ENCODE assay signal across 9 cellular contexts in genomic region chr4:48047421-48047844, GRCh38. TPM values are rescaled to one million over a fixed set of nuclear protein-coding genes. Genes with fewer than 3 reads are reported as not detected.
DNase-seq lines count a peak whose midpoint lies in the region; ATAC-seq and TF ChIP-seq lines count a peak whose summit lies in the region.
"Had no signal": no experiment of that assay in that cellular context is flagged by ENCODE, and none has a peak within 500 bp of the region (broad histone marks: within the 10 kb centered on the region; RNA-seq: fewer than 3 reads in every experiment).

No MANE protein-coding gene starts in this region.

- H2BK120ac ChIP-seq in mesendoderm (ENCODE audit: low read depth, low read length): no peak overlapping the region

- peaks cover 39% of the 10 kb centered on the region for H3K4me1 Mint-ChIP-seq in activated CD4-positive, alpha-beta T cell treated with anti-CD3 and anti-CD28 coated beads, Interleukin-2, amount 10 ng/mL, durations not matched to agents 24 days and 14 days

- no peak overlapping the region for H3K4me2 ChIP-seq in mesendoderm (ENCODE audit: low read length)

- H3K56ac ChIP-seq in mesendoderm (ENCODE audit: low read length): no peak overlapping the region

- no peaks in the 10 kb centered on the region for H3K9me3 ChIP-seq in cardiac muscle cell (ENCODE audit: low read depth)

- H3K9me3 Mint-ChIP-seq in activated CD4-positive, alpha-beta T cell treated with anti-CD3 and anti-CD28 coated beads, Interleukin-2, amount 10 ng/mL, durations not matched to agents 24 days and 14 days: no peaks in the 10 kb centered on the region

- TF ChIP-seq CTCF in cardiac muscle cell (IDR thresholded peaks at IDR 0.05; ENCODE audit: low read depth, low read length): no peak

- no peaks in the 10 kb centered on the region for H3K27me3 ChIP-seq in cardiac muscle cell
- H3K27me3 ChIP-seq in mesendoderm (ENCODE audit: insufficient read depth, low read length, poor library complexity): no peaks in the 10 kb centered on the region

- peak overlapping the region; percentile 4 for H3K27ac ChIP-seq in cardiac muscle cell
- H3K27ac ChIP-seq in mesendoderm (ENCODE audit: low read depth, low read length): no peak overlapping the region
- H3K27ac ChIP-seq: 22Rv1 had no signal

- H3K9ac ChIP-seq in mesendoderm (ENCODE audit: low read length): no peak overlapping the region

- H2BK5ac ChIP-seq in mesendoderm (ENCODE audit: low read length): no peak overlapping the region

- ATAC-seq in HG03565 (IDR thresholded peaks at IDR 0.05; ENCODE audit: unreplicated experiment): peak; percentile 96

- peaks cover 25% of the 10 kb centered on the region for H3K4me1 ChIP-seq in cardiac muscle cell (ENCODE audit: low read depth)
- no peaks in the 10 kb centered on the region for H3K4me1 ChIP-seq in mesendoderm (ENCODE audit: control insufficient read depth, low read depth, low read length)

- peak overlapping the region; percentile 38 for H3K4me3 Mint-ChIP-seq in activated CD4-positive, alpha-beta T cell treated with anti-CD3 and anti-CD28 coated beads, Interleukin-2, amount 10 ng/mL, durations not matched to agents 24 days and 14 days

- H3K27ac Mint-ChIP-seq in activated CD4-positive, alpha-beta T cell treated with anti-CD3 and anti-CD28 coated beads, Interleukin-2, amount 10 ng/mL, durations not matched to agents 24 days and 14 days: peak overlapping the region; percentile 61

- peaks cover 1% of the 10 kb centered on the region for H3K36me3 Mint-ChIP-seq in activated CD4-positive, alpha-beta T cell treated with anti-CD3 and anti-CD28 coated beads, Interleukin-2, amount 10 ng/mL, durations not matched to agents 24 days and 14 days (ENCODE audit: low read depth)

- DNase-seq in DMS53 (lab: John Stamatoyannopoulos, UW): peak; percentile 12
- no peak for DNase-seq in DMS53 treated with DMSO at 0.1 percent for 48 hours (lab: John Stamatoyannopoulos, UW; ENCODE audit: unreplicated experiment)
- DNase-seq in activated CD4-positive, alpha-beta T cell treated with anti-CD3 and anti-CD28 coated beads, Interleukin-2, amount 10 ng/mL, durations not matched to agents 24 days and 14 days: peak; percentile 89
- DNase-seq in cardiac muscle cell (ENCODE audit: low read depth in 1 of 2, low spot score in 1 of 2): peak in 1 of 2 donors; percentile 10
- peak; percentile 76 for DNase-seq in stimulated activated CD8-positive, alpha-beta memory T cell treated with anti-CD3 and anti-CD28 coated beads, Interleukin-4, amount 100 ng/mL, for 24 hours (ENCODE audit: low read depth)
- no peak for DNase-seq in mesendoderm
- no peak for DNase-seq in NCI-H82 treated with DMSO at 0.1 percent for 48 hours (lab: John Stamatoyannopoulos, UW; ENCODE audit: unreplicated experiment)

- peaks cover 62% of the 10 kb centered on the region for H3K27me3 Mint-ChIP-seq in activated CD4-positive, alpha-beta T cell treated with anti-CD3 and anti-CD28 coated beads, Interleukin-2, amount 10 ng/mL, durations not matched to agents 24 days and 14 days

- H4K5ac ChIP-seq in mesendoderm (ENCODE audit: low read length): no peak overlapping the region

- H3K18ac ChIP-seq in mesendoderm (ENCODE audit: low read length): no peak overlapping the region

- no peak overlapping the region for H3K23ac ChIP-seq in mesendoderm (ENCODE audit: low read length)

- H3K79me2 ChIP-seq in mesendoderm (ENCODE audit: control insufficient read depth, insufficient read depth, low read length): no peaks in the 10 kb centered on the region

- no CpG with 5 or more reads among the region's 3 CpGs for WGBS in mesendoderm (ENCODE audit: extremely low coverage, insufficient coverage, low lambda C conversion rate)

- no peak overlapping the region for H3K4ac ChIP-seq in mesendoderm (ENCODE audit: low read depth, low read length)

- no peak overlapping the region for H4K8ac ChIP-seq in mesendoderm (ENCODE audit: low read depth, low read length)

- no peak overlapping the region for H2AK5ac ChIP-seq in mesendoderm (ENCODE audit: low read length)

- no peak overlapping the region for H2BK15ac ChIP-seq in mesendoderm (replicated peaks; ENCODE audit: low read depth)

- intact Hi-C loops in activated CD4-positive, alpha-beta T cell treated with anti-CD3 and anti-CD28 coated beads, Interleukin-2, amount 10 ng/mL, durations not matched to agents 24 days and 14 days (cut with micrococcal nuclease): loop anchor here (1.0 to 10.0 kb wide), 6 partner anchors 11 to 297 kb away; partner anchors contain the start of genes CNGA1, NIPAL1 and SLAIN2

- no peaks in the 10 kb centered on the region for H3K79me1 ChIP-seq in mesendoderm (ENCODE audit: low read length)

- H3K36me3 ChIP-seq in cardiac muscle cell: no peaks in the 10 kb centered on the region
- H3K36me3 ChIP-seq in mesendoderm (ENCODE audit: control insufficient read depth, insufficient read depth, low read length): no peaks in the 10 kb centered on the region

- H3K4me3 ChIP-seq in cardiac muscle cell (no peak overlapping the region), mesendoderm (ENCODE audit: low read length) (no peak overlapping the region)

RNA-seq across cellular contexts. Expression of gene NIPAL1, which starts 30.9 kb away (rescaled TPM):
- total RNA-seq in activated CD4-positive, alpha-beta T cell treated with anti-CD3 and anti-CD28 coated beads, Interleukin-2, amount 10 ng/mL, durations not matched to agents 24 days and 14 days: 3.6 and 3.8 TPM in 2 replicates
- 3.6 and 8.5 TPM in 2 replicates for total RNA-seq in cardiac muscle cell
- polyA plus RNA-seq in cardiac muscle cell: 2.1 and 5.5 TPM in 2 replicates
- 2.6 TPM for polyA plus RNA-seq in mesendoderm (2013, experiment 1 of 2)
- polyA plus RNA-seq in mesendoderm (2013, experiment 2 of 2): 2.7 TPM

RNA-seq across cellular contexts. Expression of gene CNGA1, which starts 31.0 kb away (rescaled TPM):
- not detected in 2 replicates for total RNA-seq in activated CD4-positive, alpha-beta T cell treated with anti-CD3 and anti-CD28 coated beads, Interleukin-2, amount 10 ng/mL, durations not matched to agents 24 days and 14 days
- total RNA-seq in cardiac muscle cell: 1.9 TPM in 1 of 2 replicates, not detected in the other
- 0.54 and 2.2 TPM in 2 replicates for polyA plus RNA-seq in cardiac muscle cell
- 0.11 TPM for polyA plus RNA-seq in mesendoderm (2013, experiment 1 of 2)
- polyA plus RNA-seq in mesendoderm (2013, experiment 2 of 2): 0.21 TPM

Comparison
In these comparisons a context has a peak if more than half of its experiments do, and no peak if none do; other contexts are left out.
1. DNase-seq: peak in DMS53 (single experiment), activated CD4-positive, alpha-beta T cell treated with anti-CD3 and anti-CD28 coated beads, Interleukin-2, amount 10 ng/mL, durations not matched to agents 24 days and 14 days (single experiment) and stimulated activated CD8-positive, alpha-beta memory T cell treated with anti-CD3 and anti-CD28 coated beads, Interleukin-4, amount 100 ng/mL, for 24 hours (single experiment); none in DMS53 treated with DMSO at 0.1 percent for 48 hours (single experiment), mesendoderm (single experiment) and NCI-H82 treated with DMSO at 0.1 percent for 48 hours (single experiment).